ENCODE assay signal across 12 cellular contexts in the genomic region with DNA sequence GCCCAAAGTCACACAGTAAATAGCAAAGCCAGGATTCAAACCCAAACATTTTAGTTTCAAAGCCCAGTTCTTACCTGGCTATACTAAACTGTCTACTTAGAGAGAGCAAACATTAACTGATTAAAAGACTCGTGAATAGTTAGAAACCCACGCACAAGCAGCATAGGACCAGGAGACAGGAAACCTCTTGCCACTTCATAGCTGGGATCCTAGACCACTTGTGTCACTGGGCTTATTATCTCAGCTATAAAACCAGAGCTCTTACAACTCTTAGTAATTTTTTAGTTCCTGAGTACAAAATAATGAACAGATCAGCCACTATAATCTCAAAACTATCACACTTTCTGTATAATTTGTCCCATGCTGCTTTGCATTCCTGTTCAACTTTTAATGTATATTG. TPM values are rescaled to one million over a fixed set of nuclear protein-coding genes. Genes with fewer than 3 reads are reported as not detected.
A peak's percentile ranks its signal among the peaks of the same experiment; 100 is the strongest.
DNase-seq lines count a peak whose midpoint lies in the region; ATAC-seq and TF ChIP-seq lines count a peak whose summit lies in the region.
"Had no signal": no experiment of that assay in that cellular context is flagged by ENCODE, and none has a peak within 500 bp of the region (broad histone marks: within the 10 kb centered on the region; RNA-seq: fewer than 3 reads in every experiment).

No MANE protein-coding gene starts in this region.

- no peaks in the 10 kb centered on the region for H3K9me3 Mint-ChIP-seq in effector memory CD8-positive, alpha-beta T cell
- H3K9me3 Mint-ChIP-seq in type B pancreatic cell, result no peaks in the 10 kb centered on the region

- ATAC-seq in heart right ventricle (no peak), Right ventricle myocardium inferior (no peak), T-helper 17 cell (peak; percentile 7), GM21717 (IDR thresholded peaks at IDR 0.05; ENCODE audit: unreplicated experiment) (no peak), HG03442 (IDR thresholded peaks at IDR 0.05; ENCODE audit: unreplicated experiment) (no peak)
- no peak for ATAC-seq in effector memory CD8-positive, alpha-beta T cell (replicated peaks)

- H3K36me3 Mint-ChIP-seq in T-helper 17 cell (ENCODE audit: low read depth) (peaks cover 4% of the 10 kb centered on the region), type B pancreatic cell (no peaks in the 10 kb centered on the region)
- peaks cover 46% of the 10 kb centered on the region for H3K36me3 Mint-ChIP-seq in effector memory CD8-positive, alpha-beta T cell (ENCODE audit: insufficient read depth)

- H3K27me3 ChIP-seq in heart right ventricle, result no peaks in the 10 kb centered on the region

- peak overlapping the region; percentile 32 for H3K4me3 Mint-ChIP-seq in T-helper 17 cell
- H3K4me3 Mint-ChIP-seq in effector memory CD8-positive, alpha-beta T cell, result peak overlapping the region; percentile 88 to 92
- H3K4me3 Mint-ChIP-seq in type B pancreatic cell, result peak overlapping the region; percentile 19

- no peak overlapping the region for H3K4me3 ChIP-seq in heart right ventricle

- 75 to 83% methylated on average over 2 of the region's 2 CpGs for WGBS in heart right ventricle, 2 donors

- H3K27ac ChIP-seq in heart right ventricle, result peak overlapping the region in 6 of 10 donors; percentile 28 to 99 (median 96)

- no peaks in the 10 kb centered on the region for H3K27me3 Mint-ChIP-seq in T-helper 17 cell
- no peaks in the 10 kb centered on the region for H3K27me3 Mint-ChIP-seq in effector memory CD8-positive, alpha-beta T cell
- no peaks in the 10 kb centered on the region for H3K27me3 Mint-ChIP-seq in type B pancreatic cell

- no peaks in the 10 kb centered on the region for H3K9me3 ChIP-seq in heart right ventricle
- H3K9me3 ChIP-seq in T-helper 17 cell (ENCODE audit: control insufficient read depth, low read length, poor library complexity, severe bottlenecking), result no peaks in the 10 kb centered on the region

- H3K4me1 Mint-ChIP-seq in T-helper 17 cell (peaks cover 54% of the 10 kb centered on the region), type B pancreatic cell (ENCODE audit: unreplicated experiment) (peaks cover 23% of the 10 kb centered on the region)
- peaks cover 55 to 60% of the 10 kb centered on the region in 2 donors for H3K4me1 Mint-ChIP-seq in effector memory CD8-positive, alpha-beta T cell (ENCODE audit: low read depth in 2 of 2)

- DNase-seq in heart right ventricle (no peak), Right ventricle myocardium inferior (ENCODE audit: missing footprints) (no peak), T-helper 17 cell (no peak), type B pancreatic cell (ENCODE audit: extremely low spot score, unreplicated experiment) (no peak), OCI-M2 (lab: John Stamatoyannopoulos, UW; ENCODE audit: unreplicated experiment) (no peak)
- no peak for DNase-seq in effector memory CD8-positive, alpha-beta T cell
- DNase-seq: GF-D8, NCI-H1105 treated with DMSO at 0.1 percent for 48 hours, NCI-H69, retina had no signal

- TF ChIP-seq CTCF in heart right ventricle (IDR thresholded peaks at IDR 0.05), result no peak
- TF ChIP-seq CTCF in type B pancreatic cell (conservative IDR thresholded peaks at IDR 0.05), result no peak

- H3K27ac Mint-ChIP-seq in T-helper 17 cell (peak overlapping the region; percentile 99), type B pancreatic cell (no peak overlapping the region)
- peak overlapping the region; percentile 96 to 98 for H3K27ac Mint-ChIP-seq in effector memory CD8-positive, alpha-beta T cell

- no peaks in the 10 kb centered on the region for H3K36me3 ChIP-seq in heart right ventricle

- intact Hi-C loops in heart right ventricle (cut with DNase I) (loop anchor here in 5 of 10 donors (2.0 to 10.0 kb wide), 5 partner anchors 15 to 81 kb away; no protein-coding TSS in a partner anchor), Right ventricle myocardium inferior (cut with DNase I) (loop anchor here (10.0 kb wide), 1 partner anchor 261 kb away; the partner anchor contains the start of gene GFPT1)

- H3K4me1 ChIP-seq in heart right ventricle, result peaks cover 0 to 54% (median 27%) of the 10 kb centered on the region in 9 donors

RNA-seq across cellular contexts. Expression of gene AAK1, which starts 2.4 kb away (rescaled TPM):
- 100 to 1,000 TPM in 7 of 10 donors, 10 to 100 TPM in 3; 70.2 to 148 (median 125) TPM for total RNA-seq in heart right ventricle
- polyA plus RNA-seq in heart right ventricle, result 10 to 100 TPM; 10.1 to 34.2 TPM
- 76.2 TPM for total RNA-seq in Right ventricle myocardium inferior
- 100 to 1,000 TPM; 187 to 243 TPM for total RNA-seq in T-helper 17 cell
- 45.5 and 50.3 TPM in 2 replicates for total RNA-seq in type B pancreatic cell (ENCODE audit: low replicate concordance)

Comparison
In these comparisons a context has a peak if more than half of its experiments do, and no peak if none do; other contexts are left out.
1. H3K4me3 Mint-ChIP-seq: peak in every context shown above with its lines; median percentile 90 in effector memory CD8-positive, alpha-beta T cell; 32 in T-helper 17 cell; 19 in type B pancreatic cell.